8 cellular contexts compared by ENCODE assay signal in genomic region chr7:44072364-44073231, GRCh38. TPM values are rescaled to one million over a fixed set of nuclear protein-coding genes. Genes with fewer than 3 reads are reported as not detected.
DNase-seq lines count a peak whose midpoint lies in the region; ATAC-seq and TF ChIP-seq lines count a peak whose summit lies in the region.

No MANE protein-coding gene starts in this region.

- no peak overlapping the region for H2BK12ac ChIP-seq in neuronal stem cell (ENCODE audit: low read length)

- H3K4me3 Mint-ChIP-seq in activated T-cell treated with anti-CD3 and anti-CD28 coated beads, Interleukin-2, amount 50 U/mL, for 72 hours, result no peak overlapping the region

- no peak overlapping the region for H3K4ac ChIP-seq in neuronal stem cell (ENCODE audit: low read length)

- no peaks in the 10 kb centered on the region for H3K9me3 Mint-ChIP-seq in activated T-cell treated with anti-CD3 and anti-CD28 coated beads, Interleukin-2, amount 50 U/mL, for 72 hours

- no peak overlapping the region for H3K9ac ChIP-seq in neuronal stem cell (ENCODE audit: low read depth, low read length, poor library complexity)

- no peak overlapping the region for H2BK5ac ChIP-seq in neuronal stem cell (ENCODE audit: low read length)

- H4K8ac ChIP-seq in neuronal stem cell (ENCODE audit: low read depth, low read length), result no peak overlapping the region

- TF ChIP-seq CTCF in AG04450 (IDR thresholded peaks at IDR 0.05; ENCODE audit: low read depth, low read length), result peak; percentile 95
- peak; percentile 71 for TF ChIP-seq CTCF in GM12874 (IDR thresholded peaks at IDR 0.05; ENCODE audit: insufficient read depth, low read depth, low read length)
- TF ChIP-seq CTCF in fibroblast of the aortic adventitia (IDR thresholded peaks at IDR 0.05; ENCODE audit: insufficient read depth, low read length), result peak; percentile 91

- no peak overlapping the region for H3K23ac ChIP-seq in neuronal stem cell (ENCODE audit: low read depth, low read length, poor library complexity)

- H3K27me3 ChIP-seq in AG04450 (ENCODE audit: control insufficient read depth, insufficient read depth, low read length) (no peaks in the 10 kb centered on the region), neuronal stem cell (ENCODE audit: control insufficient read depth in 3 of 3, insufficient read depth in 3 of 3, low read depth in 1 of 3, low read length in 3 of 3) (no peaks in the 10 kb centered on the region)

- POLR2A ChIA-PET in AG04450 (lab: Yijun Ruan, JAX), result interaction anchor here (0.6 to 1.4 kb wide), 2 partner anchors 16 to 123 kb away, joined by 3 to 4 read pairs; no protein-coding TSS in a partner anchor

- H3K36me3 Mint-ChIP-seq in activated T-cell treated with anti-CD3 and anti-CD28 coated beads, Interleukin-2, amount 50 U/mL, for 72 hours (ENCODE audit: insufficient read depth in 2 of 2), result peaks cover under 1 to 13% of the 10 kb centered on the region in 2 donors

- DNase-seq in AG04450 (ENCODE audit: low read depth, low spot score), result peak; percentile 61
- DNase-seq in NCI-H510A (lab: John Stamatoyannopoulos, UW), result peak; percentile 10
- DNase-seq in activated T-cell treated with anti-CD3 and anti-CD28 coated beads, Interleukin-2, amount 50 U/mL, for 72 hours, result peak; percentile 50 to 58
- peak; percentile 92 for DNase-seq in fibroblast of the aortic adventitia (ENCODE audit: low read depth)
- DNase-seq in neuronal stem cell (ENCODE audit: low spot score), result peak; percentile 31

- H3K18ac ChIP-seq in neuronal stem cell (ENCODE audit: low read length), result no peak overlapping the region

- H2AFZ ChIP-seq in neuronal stem cell (ENCODE audit: low read length), result no peak overlapping the region

- CTCF ChIA-PET in AG04450 (lab: Charles Lee), result interaction anchor here (0.6 to 3.8 kb wide), 8 partner anchors 29 to 319 kb away, joined by 3 to 39 read pairs (median 6); partner anchors contain the start of gene YKT6

- peaks cover 26% of the 10 kb centered on the region for H3K4me1 Mint-ChIP-seq in activated T-cell treated with anti-CD3 and anti-CD28 coated beads, Interleukin-2, amount 50 U/mL, for 72 hours (ENCODE audit: low read depth)

- H2BK120ac ChIP-seq in neuronal stem cell (ENCODE audit: low read depth, low read length), result no peak overlapping the region

- no peak overlapping the region for H2BK15ac ChIP-seq in neuronal stem cell (ENCODE audit: low read length)

- H3K9me3 ChIP-seq in AG04450 (ENCODE audit: control insufficient read depth, insufficient read depth, low read length) (no peaks in the 10 kb centered on the region), neuronal stem cell (replicated peaks in 1 of 2; ENCODE audit: control insufficient read depth in 2 of 2, insufficient read depth in 1 of 2, low read depth in 1 of 2, low read length in 2 of 2) (no peaks in the 10 kb centered on the region)

- H3K27me3 Mint-ChIP-seq in activated T-cell treated with anti-CD3 and anti-CD28 coated beads, Interleukin-2, amount 50 U/mL, for 72 hours (ENCODE audit: low read depth), result no peaks in the 10 kb centered on the region

- H3K4me2 ChIP-seq in neuronal stem cell (ENCODE audit: insufficient read depth, low read length, poor library complexity, severe bottlenecking), result no peak overlapping the region

- no peak overlapping the region for H4K91ac ChIP-seq in neuronal stem cell (ENCODE audit: low read depth, low read length, poor library complexity)

- peak overlapping the region; percentile 66 for H3K27ac Mint-ChIP-seq in activated T-cell treated with anti-CD3 and anti-CD28 coated beads, Interleukin-2, amount 50 U/mL, for 72 hours

- H3K79me1 ChIP-seq in neuronal stem cell (ENCODE audit: low read depth, low read length), result peaks cover under 1% of the 10 kb centered on the region

- H3K27ac ChIP-seq in AG04450 (ENCODE audit: low read depth, low read length) (peak overlapping the region; percentile 31), neuronal stem cell (replicated peaks; ENCODE audit: low read length) (no peak overlapping the region)

- no peak overlapping the region for H3K4me3 ChIP-seq in AG04450 (ENCODE audit: low read depth, low read length)
- H3K4me3 ChIP-seq in fibroblast of the aortic adventitia (ENCODE audit: low read depth, low read length), result no peak overlapping the region
- H3K4me3 ChIP-seq in neuronal stem cell (ENCODE audit: low read length in 2 of 2), result no peak overlapping the region

- peaks cover 26 to 49% of the 10 kb centered on the region in 2 donors for H3K36me3 ChIP-seq in neuronal stem cell (replicated peaks in 1 of 2; ENCODE audit: control insufficient read depth in 2 of 2, insufficient read depth in 2 of 2, low read length in 2 of 2)

- H3K4me1 ChIP-seq in neuronal stem cell (ENCODE audit: control insufficient read depth in 2 of 2, insufficient read depth in 1 of 2, low read depth in 1 of 2, low read length in 2 of 2), result no peaks in the 10 kb centered on the region

- WGBS in neuronal stem cell (ENCODE audit: extremely low coverage in 2 of 2, insufficient read length in 2 of 2, insufficient replicate concordance in 1 of 2), 2 donors, result no CpG with 5 or more reads among the region's 12 CpGs

- ATAC-seq in activated T-cell treated with anti-CD3 and anti-CD28 coated beads, Interleukin-2, amount 50 U/mL, for 72 hours (replicated peaks in 1 of 2), result peak; percentile 25 to 47
- ATAC-seq in HG03135 (IDR thresholded peaks at IDR 0.05; ENCODE audit: unreplicated experiment), result no peak
- no peak for ATAC-seq in GM19452 (IDR thresholded peaks at IDR 0.05; ENCODE audit: unreplicated experiment)

- H2AK5ac ChIP-seq in neuronal stem cell (ENCODE audit: low read depth, low read length), result no peak overlapping the region

- no peak overlapping the region for H3K14ac ChIP-seq in neuronal stem cell (ENCODE audit: low read length)

RNA-seq across cellular contexts. Expression of gene PGAM2, which starts 7.2 kb away (rescaled TPM):
- not detected in 2 replicates for polyA plus RNA-seq in AG04450 (2011; rRNA removed)
- not detected in 2 replicates for polyA minus RNA-seq in AG04450 (2011; rRNA and poly(A)+ RNA removed)
- total RNA-seq in activated T-cell treated with anti-CD3 and anti-CD28 coated beads, Interleukin-2, amount 50 U/mL, for 72 hours, result 1 to 10 TPM; 1.2 to 1.7 TPM
- total RNA-seq in fibroblast of the aortic adventitia (ENCODE audit: low replicate concordance), result not detected in 2 replicates
- polyA plus RNA-seq in neuronal stem cell (2013, experiment 1 of 2), result 17.7 TPM
- polyA plus RNA-seq in neuronal stem cell (2013, experiment 2 of 2), result 17.9 TPM

RNA-seq across cellular contexts. Expression of gene POLM, which starts 9.7 kb away (rescaled TPM):
- 4.6 and 5.1 TPM in 2 replicates for polyA plus RNA-seq in AG04450 (2011; rRNA removed)
- 11.0 and 11.6 TPM in 2 replicates for polyA minus RNA-seq in AG04450 (2011; rRNA and poly(A)+ RNA removed)
- 10 to 100 TPM; 40.2 to 46.0 TPM for total RNA-seq in activated T-cell treated with anti-CD3 and anti-CD28 coated beads, Interleukin-2, amount 50 U/mL, for 72 hours
- 18.1 and 59.9 TPM in 2 replicates for total RNA-seq in fibroblast of the aortic adventitia (ENCODE audit: low replicate concordance)
- polyA plus RNA-seq in neuronal stem cell (2013, experiment 1 of 2), result 9.9 TPM
- 8.9 TPM for polyA plus RNA-seq in neuronal stem cell (2013, experiment 2 of 2)

RNA-seq across cellular contexts. Expression of gene DBNL, which starts 28.1 kb away (rescaled TPM):
- 76.1 and 93.8 TPM in 2 replicates for polyA plus RNA-seq in AG04450 (2011; rRNA removed)
- 75.7 and 100 TPM in 2 replicates for polyA minus RNA-seq in AG04450 (2011; rRNA and poly(A)+ RNA removed)
- total RNA-seq in activated T-cell treated with anti-CD3 and anti-CD28 coated beads, Interleukin-2, amount 50 U/mL, for 72 hours, result 10 to 100 TPM; 57.8 to 58.8 TPM
- total RNA-seq in fibroblast of the aortic adventitia (ENCODE audit: low replicate concordance), result 73.0 and 110 TPM in 2 replicates
- polyA plus RNA-seq in neuronal stem cell (2013, experiment 1 of 2), result 14.7 TPM
- 14.7 TPM for polyA plus RNA-seq in neuronal stem cell (2013, experiment 2 of 2)

RNA-seq across cellular contexts. Expression of gene AEBP1, which starts 31.5 kb away (rescaled TPM):
- polyA plus RNA-seq in AG04450 (2011; rRNA removed), result 18.5 and 30.7 TPM in 2 replicates
- polyA minus RNA-seq in AG04450 (2011; rRNA and poly(A)+ RNA removed), result 19.8 and 37.9 TPM in 2 replicates
- total RNA-seq in activated T-cell treated with anti-CD3 and anti-CD28 coated beads, Interleukin-2, amount 50 U/mL, for 72 hours, result 10 to 100 TPM; 18.1 to 18.4 TPM
- 168 and 234 TPM in 2 replicates for total RNA-seq in fibroblast of the aortic adventitia (ENCODE audit: low replicate concordance)
- 24.7 TPM for polyA plus RNA-seq in neuronal stem cell (2013, experiment 1 of 2)
- polyA plus RNA-seq in neuronal stem cell (2013, experiment 2 of 2), result 25.4 TPM

RNA-seq across cellular contexts. Expression of gene POLD2, which starts 50.8 kb away (rescaled TPM):
- polyA plus RNA-seq in AG04450 (2011; rRNA removed), result 64.8 and 79.6 TPM in 2 replicates
- polyA minus RNA-seq in AG04450 (2011; rRNA and poly(A)+ RNA removed), result 29.0 and 39.8 TPM in 2 replicates
- 100 to 1,000 TPM; 101 to 138 TPM for total RNA-seq in activated T-cell treated with anti-CD3 and anti-CD28 coated beads, Interleukin-2, amount 50 U/mL, for 72 hours
- total RNA-seq in fibroblast of the aortic adventitia (ENCODE audit: low replicate concordance), result 66.6 and 87.9 TPM in 2 replicates
- 157 TPM for polyA plus RNA-seq in neuronal stem cell (2013, experiment 1 of 2)
- 156 TPM for polyA plus RNA-seq in neuronal stem cell (2013, experiment 2 of 2)

Comparison
In these comparisons a context has a peak if more than half of its experiments do, and no peak if none do; other contexts are left out.
1. DNase-seq: peak in every context shown above with its lines; median percentile 92 in fibroblast of the aortic adventitia; 61 in AG04450; 54 in activated T-cell treated with anti-CD3 and anti-CD28 coated beads, Interleukin-2, amount 50 U/mL, for 72 hours; 31 in neuronal stem cell; 10 in NCI-H510A.
2. ATAC-seq: peak in activated T-cell treated with anti-CD3 and anti-CD28 coated beads, Interleukin-2, amount 50 U/mL, for 72 hours (2 of 2); none in HG03135 (single experiment) and GM19452 (single experiment).
3. Peak in every context shown above with its lines, with median percentiles within 50 percentile points of each other: CTCF ChIP-seq.